1 cellular context compared by ENCODE assay signal in genomic region chr6:169789944-169790927, GRCh38.
TF ChIP-seq lines count a peak whose summit lies in the region.

No MANE protein-coding gene starts in this region.

TF ChIP-seq in WTC11, 78 proteins besides CTCF, POLR2A, EP300 and RAD21 (continued from another document and continues in another):
- TF ChIP-seq, protein P1, sequence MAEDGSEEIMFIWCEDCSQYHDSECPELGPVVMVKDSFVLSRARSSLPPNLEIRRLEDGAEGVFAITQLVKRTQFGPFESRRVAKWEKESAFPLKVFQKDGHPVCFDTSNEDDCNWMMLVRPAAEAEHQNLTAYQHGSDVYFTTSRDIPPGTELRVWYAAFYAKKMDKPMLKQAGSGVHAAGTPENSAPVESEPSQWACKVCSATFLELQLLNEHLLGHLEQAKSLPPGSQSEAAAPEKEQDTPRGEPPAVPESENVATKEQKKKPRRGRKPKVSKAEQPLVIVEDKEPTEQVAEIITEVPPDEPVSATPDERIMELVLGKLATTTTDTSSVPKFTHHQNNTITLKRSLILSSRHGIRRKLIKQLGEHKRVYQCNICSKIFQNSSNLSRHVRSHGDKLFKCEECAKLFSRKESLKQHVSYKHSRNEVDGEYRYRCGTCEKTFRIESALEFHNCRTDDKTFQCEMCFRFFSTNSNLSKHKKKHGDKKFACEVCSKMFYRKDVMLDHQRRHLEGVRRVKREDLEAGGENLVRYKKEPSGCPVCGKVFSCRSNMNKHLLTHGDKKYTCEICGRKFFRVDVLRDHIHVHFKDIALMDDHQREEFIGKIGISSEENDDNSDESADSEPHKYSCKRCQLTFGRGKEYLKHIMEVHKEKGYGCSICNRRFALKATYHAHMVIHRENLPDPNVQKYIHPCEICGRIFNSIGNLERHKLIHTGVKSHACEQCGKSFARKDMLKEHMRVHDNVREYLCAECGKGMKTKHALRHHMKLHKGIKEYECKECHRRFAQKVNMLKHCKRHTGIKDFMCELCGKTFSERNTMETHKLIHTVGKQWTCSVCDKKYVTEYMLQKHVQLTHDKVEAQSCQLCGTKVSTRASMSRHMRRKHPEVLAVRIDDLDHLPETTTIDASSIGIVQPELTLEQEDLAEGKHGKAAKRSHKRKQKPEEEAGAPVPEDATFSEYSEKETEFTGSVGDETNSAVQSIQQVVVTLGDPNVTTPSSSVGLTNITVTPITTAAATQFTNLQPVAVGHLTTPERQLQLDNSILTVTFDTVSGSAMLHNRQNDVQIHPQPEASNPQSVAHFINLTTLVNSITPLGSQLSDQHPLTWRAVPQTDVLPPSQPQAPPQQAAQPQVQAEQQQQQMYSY (CRISPR knock-in tag; IDR thresholded peaks at IDR 0.05) = no peak
- no peak; the same call in 1 of the 2 replicates for TF ChIP-seq ELF4 (CRISPR knock-in tag; IDR thresholded peaks at IDR 0.05; ENCODE audit: low read depth)
- no peak for TF ChIP-seq FOXJ3 (CRISPR knock-in tag; IDR thresholded peaks at IDR 0.05; ENCODE audit: borderline replicate concordance)
- no peak for TF ChIP-seq ZNF317 (CRISPR knock-in tag; IDR thresholded peaks at IDR 0.05; ENCODE audit: borderline replicate concordance, low read depth)
- peak; percentile 51; the same call in 1 of the 2 replicates for TF ChIP-seq MYBL2 (CRISPR knock-in tag; IDR thresholded peaks at IDR 0.05)
- no peak for TF ChIP-seq NFYB (CRISPR knock-in tag; conservative IDR thresholded peaks at IDR 0.05; ENCODE audit: low read depth)
- no peak for TF ChIP-seq MXD4 (CRISPR knock-in tag; IDR thresholded peaks at IDR 0.05; ENCODE audit: borderline replicate concordance)
- TF ChIP-seq ZNF671 (CRISPR knock-in tag; IDR thresholded peaks at IDR 0.05) = no peak
- no peak for TF ChIP-seq TCF7 (CRISPR knock-in tag; IDR thresholded peaks at IDR 0.05; ENCODE audit: low read depth)
- TF ChIP-seq ZNF138 (CRISPR knock-in tag; conservative IDR thresholded peaks at IDR 0.05) = no peak
- TF ChIP-seq, protein P2, sequence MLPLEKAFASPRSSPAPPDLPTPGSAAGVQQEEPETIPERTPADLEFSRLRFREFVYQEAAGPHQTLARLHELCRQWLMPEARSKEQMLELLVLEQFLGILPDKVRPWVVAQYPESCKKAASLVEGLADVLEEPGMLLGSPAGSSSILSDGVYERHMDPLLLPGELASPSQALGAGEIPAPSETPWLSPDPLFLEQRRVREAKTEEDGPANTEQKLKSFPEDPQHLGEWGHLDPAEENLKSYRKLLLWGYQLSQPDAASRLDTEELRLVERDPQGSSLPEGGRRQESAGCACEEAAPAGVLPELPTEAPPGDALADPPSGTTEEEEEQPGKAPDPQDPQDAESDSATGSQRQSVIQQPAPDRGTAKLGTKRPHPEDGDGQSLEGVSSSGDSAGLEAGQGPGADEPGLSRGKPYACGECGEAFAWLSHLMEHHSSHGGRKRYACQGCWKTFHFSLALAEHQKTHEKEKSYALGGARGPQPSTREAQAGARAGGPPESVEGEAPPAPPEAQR (CRISPR knock-in tag; IDR thresholded peaks at IDR 0.05) = no peak
- TF ChIP-seq NR3C1 (CRISPR knock-in tag; conservative IDR thresholded peaks at IDR 0.05; ENCODE audit: low read depth) = no peak
- TF ChIP-seq SOX15 (CRISPR knock-in tag; IDR thresholded peaks at IDR 0.05) = no peak
- TF ChIP-seq NFATC4 (CRISPR knock-in tag; IDR thresholded peaks at IDR 0.05) = no peak
- no peak for TF ChIP-seq ATF3 (CRISPR knock-in tag; conservative IDR thresholded peaks at IDR 0.05)
- TF ChIP-seq, protein P3, sequence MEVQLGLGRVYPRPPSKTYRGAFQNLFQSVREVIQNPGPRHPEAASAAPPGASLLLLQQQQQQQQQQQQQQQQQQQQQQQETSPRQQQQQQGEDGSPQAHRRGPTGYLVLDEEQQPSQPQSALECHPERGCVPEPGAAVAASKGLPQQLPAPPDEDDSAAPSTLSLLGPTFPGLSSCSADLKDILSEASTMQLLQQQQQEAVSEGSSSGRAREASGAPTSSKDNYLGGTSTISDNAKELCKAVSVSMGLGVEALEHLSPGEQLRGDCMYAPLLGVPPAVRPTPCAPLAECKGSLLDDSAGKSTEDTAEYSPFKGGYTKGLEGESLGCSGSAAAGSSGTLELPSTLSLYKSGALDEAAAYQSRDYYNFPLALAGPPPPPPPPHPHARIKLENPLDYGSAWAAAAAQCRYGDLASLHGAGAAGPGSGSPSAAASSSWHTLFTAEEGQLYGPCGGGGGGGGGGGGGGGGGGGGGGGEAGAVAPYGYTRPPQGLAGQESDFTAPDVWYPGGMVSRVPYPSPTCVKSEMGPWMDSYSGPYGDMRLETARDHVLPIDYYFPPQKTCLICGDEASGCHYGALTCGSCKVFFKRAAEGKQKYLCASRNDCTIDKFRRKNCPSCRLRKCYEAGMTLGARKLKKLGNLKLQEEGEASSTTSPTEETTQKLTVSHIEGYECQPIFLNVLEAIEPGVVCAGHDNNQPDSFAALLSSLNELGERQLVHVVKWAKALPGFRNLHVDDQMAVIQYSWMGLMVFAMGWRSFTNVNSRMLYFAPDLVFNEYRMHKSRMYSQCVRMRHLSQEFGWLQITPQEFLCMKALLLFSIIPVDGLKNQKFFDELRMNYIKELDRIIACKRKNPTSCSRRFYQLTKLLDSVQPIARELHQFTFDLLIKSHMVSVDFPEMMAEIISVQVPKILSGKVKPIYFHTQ (CRISPR knock-in tag; IDR thresholded peaks at IDR 0.05) = no peak
- no peak for TF ChIP-seq OVOL2 (CRISPR knock-in tag; IDR thresholded peaks at IDR 0.05; ENCODE audit: borderline replicate concordance)
- no peak for TF ChIP-seq ERG (CRISPR knock-in tag; IDR thresholded peaks at IDR 0.05)
- no peak for TF ChIP-seq RORB (CRISPR knock-in tag; IDR thresholded peaks at IDR 0.05)
- no peak for TF ChIP-seq EMX1 (CRISPR knock-in tag; IDR thresholded peaks at IDR 0.05)
- no peak for TF ChIP-seq MLX (CRISPR knock-in tag; IDR thresholded peaks at IDR 0.05)
- TF ChIP-seq HMGA2 (CRISPR knock-in tag; IDR thresholded peaks at IDR 0.05) = no peak
- peak; percentile 70; the same call in 1 of the 2 replicates for TF ChIP-seq NFE2L1 (CRISPR knock-in tag; IDR thresholded peaks at IDR 0.05)
- TF ChIP-seq, protein P4, sequence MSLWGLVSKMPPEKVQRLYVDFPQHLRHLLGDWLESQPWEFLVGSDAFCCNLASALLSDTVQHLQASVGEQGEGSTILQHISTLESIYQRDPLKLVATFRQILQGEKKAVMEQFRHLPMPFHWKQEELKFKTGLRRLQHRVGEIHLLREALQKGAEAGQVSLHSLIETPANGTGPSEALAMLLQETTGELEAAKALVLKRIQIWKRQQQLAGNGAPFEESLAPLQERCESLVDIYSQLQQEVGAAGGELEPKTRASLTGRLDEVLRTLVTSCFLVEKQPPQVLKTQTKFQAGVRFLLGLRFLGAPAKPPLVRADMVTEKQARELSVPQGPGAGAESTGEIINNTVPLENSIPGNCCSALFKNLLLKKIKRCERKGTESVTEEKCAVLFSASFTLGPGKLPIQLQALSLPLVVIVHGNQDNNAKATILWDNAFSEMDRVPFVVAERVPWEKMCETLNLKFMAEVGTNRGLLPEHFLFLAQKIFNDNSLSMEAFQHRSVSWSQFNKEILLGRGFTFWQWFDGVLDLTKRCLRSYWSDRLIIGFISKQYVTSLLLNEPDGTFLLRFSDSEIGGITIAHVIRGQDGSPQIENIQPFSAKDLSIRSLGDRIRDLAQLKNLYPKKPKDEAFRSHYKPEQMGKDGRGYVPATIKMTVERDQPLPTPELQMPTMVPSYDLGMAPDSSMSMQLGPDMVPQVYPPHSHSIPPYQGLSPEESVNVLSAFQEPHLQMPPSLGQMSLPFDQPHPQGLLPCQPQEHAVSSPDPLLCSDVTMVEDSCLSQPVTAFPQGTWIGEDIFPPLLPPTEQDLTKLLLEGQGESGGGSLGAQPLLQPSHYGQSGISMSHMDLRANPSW (CRISPR knock-in tag; conservative IDR thresholded peaks at IDR 0.05; ENCODE audit: low read depth) = no peak
- TF ChIP-seq CBFB (CRISPR knock-in tag; IDR thresholded peaks at IDR 0.05; ENCODE audit: low read depth) = no peak
- peak; percentile 35; the same call in 1 of the 2 replicates for TF ChIP-seq FOXK1 (CRISPR knock-in tag; IDR thresholded peaks at IDR 0.05)
- no peak for TF ChIP-seq ZNF121 (CRISPR knock-in tag; IDR thresholded peaks at IDR 0.05)
- TF ChIP-seq TEAD4 (CRISPR knock-in tag; IDR thresholded peaks at IDR 0.05) = 0 out of 2 replicates have a peak, but pooled peaks have one; percentile 35
- TF ChIP-seq, protein P5, sequence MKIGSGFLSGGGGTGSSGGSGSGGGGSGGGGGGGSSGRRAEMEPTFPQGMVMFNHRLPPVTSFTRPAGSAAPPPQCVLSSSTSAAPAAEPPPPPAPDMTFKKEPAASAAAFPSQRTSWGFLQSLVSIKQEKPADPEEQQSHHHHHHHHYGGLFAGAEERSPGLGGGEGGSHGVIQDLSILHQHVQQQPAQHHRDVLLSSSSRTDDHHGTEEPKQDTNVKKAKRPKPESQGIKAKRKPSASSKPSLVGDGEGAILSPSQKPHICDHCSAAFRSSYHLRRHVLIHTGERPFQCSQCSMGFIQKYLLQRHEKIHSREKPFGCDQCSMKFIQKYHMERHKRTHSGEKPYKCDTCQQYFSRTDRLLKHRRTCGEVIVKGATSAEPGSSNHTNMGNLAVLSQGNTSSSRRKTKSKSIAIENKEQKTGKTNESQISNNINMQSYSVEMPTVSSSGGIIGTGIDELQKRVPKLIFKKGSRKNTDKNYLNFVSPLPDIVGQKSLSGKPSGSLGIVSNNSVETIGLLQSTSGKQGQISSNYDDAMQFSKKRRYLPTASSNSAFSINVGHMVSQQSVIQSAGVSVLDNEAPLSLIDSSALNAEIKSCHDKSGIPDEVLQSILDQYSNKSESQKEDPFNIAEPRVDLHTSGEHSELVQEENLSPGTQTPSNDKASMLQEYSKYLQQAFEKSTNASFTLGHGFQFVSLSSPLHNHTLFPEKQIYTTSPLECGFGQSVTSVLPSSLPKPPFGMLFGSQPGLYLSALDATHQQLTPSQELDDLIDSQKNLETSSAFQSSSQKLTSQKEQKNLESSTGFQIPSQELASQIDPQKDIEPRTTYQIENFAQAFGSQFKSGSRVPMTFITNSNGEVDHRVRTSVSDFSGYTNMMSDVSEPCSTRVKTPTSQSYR (CRISPR knock-in tag; IDR thresholded peaks at IDR 0.05) = no peak
- no peak for TF ChIP-seq ZNF416 (CRISPR knock-in tag; IDR thresholded peaks at IDR 0.05)
- TF ChIP-seq CDX4 (CRISPR knock-in tag; IDR thresholded peaks at IDR 0.05; ENCODE audit: borderline replicate concordance) = no peak
- TF ChIP-seq PREB (CRISPR knock-in tag; IDR thresholded peaks at IDR 0.05; ENCODE audit: borderline replicate concordance) = peak; percentile 54; the same call in 1 of the 2 replicates
- no peak for TF ChIP-seq ZNF423 (CRISPR knock-in tag; IDR thresholded peaks at IDR 0.05)
- TF ChIP-seq ATF6 (CRISPR knock-in tag; IDR thresholded peaks at IDR 0.05) = no peak
